In genomic region chr5:107230367-107230766, GRCh38 we compare ENCODE assay signal across 37 cellular contexts.
"Had no signal": no experiment of that assay in that cellular context is flagged by ENCODE, and none has a peak within 500 bp of the region (broad histone marks: within the 10 kb centered on the region; RNA-seq: fewer than 3 reads in every experiment).

No MANE protein-coding gene starts in this region.

- H3K27ac ChIP-seq: brain microvascular endothelial cell, Peyer's patch, WERI-Rb-1 had no signal

- H3K4me3 Mint-ChIP-seq: activated CD4-positive, alpha-beta memory T cell treated with anti-CD3 and anti-CD28 coated beads, Interleukin-2, amount 10 ng/mL, durations not matched to agents 7 days and 5 days; activated CD8-positive, alpha-beta memory T cell treated with anti-CD3 and anti-CD28 coated beads, Interleukin-2, amount 10 ng/mL, durations not matched to agents 7 days and 5 days; activated naive CD4-positive, alpha-beta T cell treated with anti-CD3 and anti-CD28 coated beads, Interleukin-2, amount 10 ng/mL, durations not matched to agents 7 days and 5 days; activated naive CD8-positive, alpha-beta T cell; activated naive CD8-positive, alpha-beta T cell treated with anti-CD3 and anti-CD28 coated beads, Interleukin-2, amount 50 U/mL, for 24 hours; central memory CD8-positive, alpha-beta T cell had no signal

- H3K36me3 ChIP-seq: brain microvascular endothelial cell, MG63, Peyer's patch, WERI-Rb-1 had no signal

- H3K9me3 Mint-ChIP-seq: activated CD4-positive, alpha-beta memory T cell treated with anti-CD3 and anti-CD28 coated beads, Interleukin-2, amount 10 ng/mL, durations not matched to agents 7 days and 5 days; activated naive CD4-positive, alpha-beta T cell treated with anti-CD3 and anti-CD28 coated beads, Interleukin-2, amount 10 ng/mL, durations not matched to agents 7 days and 5 days; activated naive CD8-positive, alpha-beta T cell treated with anti-CD3 and anti-CD28 coated beads, Interleukin-2, amount 50 U/mL, for 24 hours; central memory CD8-positive, alpha-beta T cell had no signal

- H3K36me3 Mint-ChIP-seq: activated CD8-positive, alpha-beta memory T cell treated with anti-CD3 and anti-CD28 coated beads, Interleukin-2, amount 10 ng/mL, durations not matched to agents 7 days and 5 days; activated naive CD4-positive, alpha-beta T cell treated with anti-CD3 and anti-CD28 coated beads, Interleukin-2, amount 10 ng/mL, durations not matched to agents 7 days and 5 days; activated naive CD8-positive, alpha-beta T cell had no signal

- H3K27me3 Mint-ChIP-seq: activated CD4-positive, alpha-beta memory T cell treated with anti-CD3 and anti-CD28 coated beads, Interleukin-2, amount 10 ng/mL, durations not matched to agents 7 days and 5 days; activated CD8-positive, alpha-beta memory T cell treated with anti-CD3 and anti-CD28 coated beads, Interleukin-2, amount 10 ng/mL, durations not matched to agents 7 days and 5 days; activated naive CD4-positive, alpha-beta T cell treated with anti-CD3 and anti-CD28 coated beads, Interleukin-2, amount 10 ng/mL, durations not matched to agents 7 days and 5 days; activated naive CD8-positive, alpha-beta T cell had no signal

- H3K4me1 Mint-ChIP-seq: activated CD4-positive, alpha-beta memory T cell treated with anti-CD3 and anti-CD28 coated beads, Interleukin-2, amount 10 ng/mL, durations not matched to agents 7 days and 5 days; activated CD8-positive, alpha-beta memory T cell treated with anti-CD3 and anti-CD28 coated beads, Interleukin-2, amount 10 ng/mL, durations not matched to agents 7 days and 5 days; activated naive CD4-positive, alpha-beta T cell treated with anti-CD3 and anti-CD28 coated beads, Interleukin-2, amount 10 ng/mL, durations not matched to agents 7 days and 5 days; activated naive CD8-positive, alpha-beta T cell treated with anti-CD3 and anti-CD28 coated beads, Interleukin-2, amount 50 U/mL, for 24 hours had no signal

- H3K27me3 ChIP-seq: brain microvascular endothelial cell, MG63, Peyer's patch had no signal

- H3K9me3 ChIP-seq: MG63, Peyer's patch had no signal

- H3K4me3 ChIP-seq: MG63, Peyer's patch had no signal

- H3K27ac Mint-ChIP-seq: activated CD4-positive, alpha-beta memory T cell treated with anti-CD3 and anti-CD28 coated beads, Interleukin-2, amount 10 ng/mL, durations not matched to agents 7 days and 5 days; activated CD8-positive, alpha-beta memory T cell treated with anti-CD3 and anti-CD28 coated beads, Interleukin-2, amount 10 ng/mL, durations not matched to agents 7 days and 5 days; activated naive CD4-positive, alpha-beta T cell treated with anti-CD3 and anti-CD28 coated beads, Interleukin-2, amount 10 ng/mL, durations not matched to agents 7 days and 5 days; activated naive CD8-positive, alpha-beta T cell; activated naive CD8-positive, alpha-beta T cell treated with anti-CD3 and anti-CD28 coated beads, Interleukin-2, amount 50 U/mL, for 24 hours had no signal

- DNase-seq: activated CD4-positive, alpha-beta memory T cell treated with anti-CD3 and anti-CD28 coated beads, Interleukin-2, amount 10 ng/mL, durations not matched to agents 7 days and 5 days; activated CD4-positive, alpha-beta T cell treated with anti-CD3 and anti-CD28 coated beads for 1 hour; activated CD4-positive, alpha-beta T cell treated with anti-CD3 and anti-CD28 coated beads for 48 hours; activated CD4-positive, CD25-positive, alpha-beta regulatory T cell; activated CD8-positive, alpha-beta memory T cell treated with anti-CD3 and anti-CD28 coated beads for 24 hours; activated CD8-positive, alpha-beta memory T cell treated with anti-CD3 and anti-CD28 coated beads, Interleukin-2, amount 10 ng/mL, durations not matched to agents 7 days and 5 days; activated CD8-positive, alpha-beta memory T cell treated with anti-CD3 and anti-CD28 coated beads, Interleukin-2, amount 50 U/mL, for 48 hours; activated effector memory CD4-positive, alpha-beta T cell treated with Interleukin-2 at 50 U/mL for 16 hours; activated naive CD4-positive, alpha-beta T cell treated with anti-CD3 and anti-CD28 coated beads, Interleukin-2, amount 10 ng/mL, durations not matched to agents 7 days and 5 days; activated naive CD8-positive, alpha-beta T cell treated with anti-CD3 and anti-CD28 coated beads, Interleukin-2, amount 50 U/mL, for 24 hours; activated T-cell treated with anti-CD3 and anti-CD28 coated beads, Interleukin-2, amount 50 U/mL, for 48 hours; aorta; brain microvascular endothelial cell; Kasumi-1; KG1; MG63; NCI-H1048; NCI-H1105 treated with DMSO at 0.1 percent for 48 hours; NCI-H1436; NCI-H1694; NCI-H1930; NCI-H2081 treated with DMSO at 0.1 percent for 48 hours; NCI-H226; NCI-H446 treated with DMSO at 0.1 percent for 48 hours; NCI-H524; NCI-H748 treated with DMSO at 0.1 percent for 48 hours; NK-92 treated with Interleukin-12 subunit alpha and Interleukin-12 subunit beta, amount 100 ng/mL, for 24 hours; PC-3; Peyer's patch; RPMI8226; SIG-M5; T1000; WERI-Rb-1 had no signal

- H3K4me1 ChIP-seq: Peyer's patch had no signal

- ATAC-seq: activated CD8-positive, alpha-beta memory T cell treated with anti-CD3 and anti-CD28 coated beads, Interleukin-2, amount 10 ng/mL, durations not matched to agents 7 days and 5 days; activated naive CD8-positive, alpha-beta T cell treated with anti-CD3 and anti-CD28 coated beads, Interleukin-2, amount 50 U/mL, for 24 hours; PC-3; Right ventricle myocardium inferior; SK-N-SH treated with all-trans-retinoic acid at 6 μM for 48 hours had no signal
